8 cellular contexts compared by ENCODE assay signal in genomic region chr5:67165524-67166459, GRCh38. TPM values are rescaled to one million over a fixed set of nuclear protein-coding genes. Genes with fewer than 3 reads are reported as not detected.
DNase-seq lines count a peak whose midpoint lies in the region; ATAC-seq and TF ChIP-seq lines count a peak whose summit lies in the region.

No MANE protein-coding gene starts in this region.

- peak overlapping the region; percentile 87 for H3K4me3 Mint-ChIP-seq in activated naive CD8-positive, alpha-beta T cell

- TF ChIP-seq POLR2A in thyroid gland (IDR thresholded peaks at IDR 0.05), result no peak

- POLR2A ChIA-PET in RWPE1 (lab: Yijun Ruan, JAX; ENCODE audit: low non-redundant PET), result no interaction called here
- POLR2A ChIA-PET in HEK293T (lab: Yijun Ruan, JAX), result no interaction called here

- H3K4me1 ChIP-seq in thyroid gland, result peaks cover 10 to 20% of the 10 kb centered on the region in 2 donors

- peaks cover 13 to 14% of the 10 kb centered on the region in 2 donors for H3K36me3 ChIP-seq in thyroid gland

- 27 to 39% methylated on average over 28 to 29 of the region's 36 CpGs for WGBS in thyroid gland, 2 donors

- intact Hi-C loops in cardiac septum (cut with DNase I) (loop anchor here (2.0 kb wide), 1 partner anchor 43 kb away; no protein-coding TSS in a partner anchor), thyroid gland (cut with DNase I) (no loop called here)

- H3K27me3 ChIP-seq in thyroid gland, result no peaks in the 10 kb centered on the region

- ATAC-seq in GM18498 (IDR thresholded peaks at IDR 0.05; ENCODE audit: unreplicated experiment) (peak; percentile 94), HG02970 (IDR thresholded peaks at IDR 0.05; ENCODE audit: low FRiP score, unreplicated experiment) (peak; percentile 81)

- H3K27ac ChIP-seq in RWPE1 (peak overlapping the region; percentile 52), thyroid gland (peak overlapping the region; percentile 81 to 94 (median 88))

- H3K27me3 Mint-ChIP-seq in activated naive CD8-positive, alpha-beta T cell, result no peaks in the 10 kb centered on the region

- TF ChIP-seq CTCF in RWPE1 (conservative IDR thresholded peaks at IDR 0.05; ENCODE audit: low read depth) (peak; percentile 71), thyroid gland (IDR thresholded peaks at IDR 0.05) (peak; percentile 54 to 89 (median 81))

- CTCF ChIA-PET in RWPE1 (lab: Yijun Ruan, JAX), result interaction anchor here (0.6 to 5.4 kb wide), 8 partner anchors 9 to 1301 kb away, joined by 3 to 15 read pairs (median 4); no protein-coding TSS in a partner anchor
- CTCF ChIA-PET in HEK293T (lab: Yijun Ruan, JAX), result no interaction called here

- H3K4me3 ChIP-seq in thyroid gland (replicated peaks in 1 of 3), result no peak overlapping the region

- no peaks in the 10 kb centered on the region for H3K36me3 Mint-ChIP-seq in activated naive CD8-positive, alpha-beta T cell

- no peaks in the 10 kb centered on the region for H3K9me3 Mint-ChIP-seq in activated naive CD8-positive, alpha-beta T cell (ENCODE audit: low read depth)

- H3K27ac Mint-ChIP-seq in activated naive CD8-positive, alpha-beta T cell, result peak overlapping the region; percentile 98

- DNase-seq in RWPE1 (ENCODE audit: low spot score), result peak; percentile 48
- DNase-seq in cardiac septum (ENCODE audit: low spot score), result peak; percentile 93
- peak; percentile 86 for DNase-seq in pons (ENCODE audit: low spot score)
- DNase-seq in thyroid gland, result peak; percentile 90 to 95
- no peak for DNase-seq in HEK293T (ENCODE audit: extremely low spot score)

- peaks cover 66% of the 10 kb centered on the region for H3K4me1 Mint-ChIP-seq in activated naive CD8-positive, alpha-beta T cell (ENCODE audit: low read depth)

- no peaks in the 10 kb centered on the region for H3K9me3 ChIP-seq in thyroid gland

TF ChIP-seq in HEK293T, 16 proteins besides CTCF, POLR2A, EP300 and RAD21:
- TF ChIP-seq L3MBTL2 (conservative IDR thresholded peaks at IDR 0.05) (no peak), CTBP1 (IDR thresholded peaks at IDR 0.05; ENCODE audit: borderline replicate concordance) (no peak), FOXK2 (IDR thresholded peaks at IDR 0.05) (no peak), ELF4 (IDR thresholded peaks at IDR 0.05) (no peak)

RNA-seq across cellular contexts. Expression of gene CD180, which starts 30.8 kb away (rescaled TPM):
- total RNA-seq in cardiac septum, result 0.48 TPM
- total RNA-seq in thyroid gland, result 1 to 10 TPM in 1 of 4 donors, under 1 TPM in 3; 0.20 to 1.1 (median 0.61) TPM
